In the genomic region with DNA sequence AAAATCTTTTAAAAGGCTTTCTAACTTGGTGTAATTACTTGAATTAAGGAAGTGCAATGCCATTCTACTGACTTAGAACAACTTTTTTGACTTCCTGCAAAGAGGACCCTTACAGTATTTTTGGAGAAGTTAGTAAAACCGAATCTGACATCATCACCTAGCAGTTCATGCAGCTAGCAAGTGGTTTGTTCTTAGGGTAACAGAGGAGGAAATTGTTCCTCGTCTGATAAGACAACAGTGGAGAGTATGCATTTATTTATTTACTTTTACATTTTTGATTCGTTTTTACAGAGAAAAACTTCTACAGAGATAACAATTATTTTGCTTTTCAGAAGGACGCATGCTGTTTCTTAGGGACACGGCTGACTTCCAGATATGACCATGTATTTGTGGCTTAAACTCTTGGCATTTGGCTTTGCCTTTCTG, we compare ENCODE assay signal across 1 cellular context.
TF ChIP-seq lines count a peak whose summit lies in the region.

PTPRC (plus strand) TSS at position 147 of the 426 bp plus-strand sequence; CDS start at position 376, 229 bp downstream.

TF ChIP-seq in GM12878, 131 proteins besides CTCF, POLR2A, EP300 and RAD21 (continued from another document):
- TF ChIP-seq PRDM15 (CRISPR knock-in tag; IDR thresholded peaks at IDR 0.05) = no peak
- peak; percentile 57; the same call in 1 of the 2 replicates for TF ChIP-seq ZNF687 (IDR thresholded peaks at IDR 0.05)
- no peak for TF ChIP-seq RELA (IDR thresholded peaks at IDR 0.05; ENCODE audit: borderline replicate concordance, partially characterized antibody)
- TF ChIP-seq CREM (IDR thresholded peaks at IDR 0.05; ENCODE audit: low read depth) = peak; percentile 78; the same call in 1 of the 2 replicates
- TF ChIP-seq SMAD1 (IDR thresholded peaks at IDR 0.05; ENCODE audit: low read depth, partially characterized antibody) = no peak
- TF ChIP-seq TAF1 (IDR thresholded peaks at IDR 0.05; ENCODE audit: borderline replicate concordance, low read depth, low read length) = peak; percentile 32; the same call in 1 of the 2 replicates
- TF ChIP-seq RB1 (IDR thresholded peaks at IDR 0.05; ENCODE audit: borderline replicate concordance) = peak; percentile 26; the same call in 1 of the 2 replicates
- TF ChIP-seq SMAD5 (IDR thresholded peaks at IDR 0.05; ENCODE audit: low read depth) = 0 out of 2 replicates have a peak, but pooled peaks have one; percentile 41
- 0 out of 2 replicates have a peak, but pooled peaks have one; percentile 15 for TF ChIP-seq SIN3A (IDR thresholded peaks at IDR 0.05; ENCODE audit: low read depth, low read length)
- TF ChIP-seq ETV6 (conservative IDR thresholded peaks at IDR 0.05 in 1 of 2, IDR thresholded peaks at IDR 0.05 in 1 of 2; ENCODE audit: borderline replicate concordance in 1 of 2, low read depth in 1 of 2) = peak in 1 of 2 experiments; percentile 93; a peak in 2 of 4 replicates
- TF ChIP-seq FOXM1 (IDR thresholded peaks at IDR 0.05; ENCODE audit: low read depth, low read length) = peak; percentile 80; the same call in 1 of the 2 replicates
- peak in 1 of 2 experiments; percentile 44; a peak in 1 of 4 replicates for TF ChIP-seq IKZF2 (IDR thresholded peaks at IDR 0.05)
- TF ChIP-seq BCL11A (IDR thresholded peaks at IDR 0.05; ENCODE audit: low read depth, low read length) = peak; percentile 63; the same call in 1 of the 2 replicates
- TF ChIP-seq, protein P1, sequence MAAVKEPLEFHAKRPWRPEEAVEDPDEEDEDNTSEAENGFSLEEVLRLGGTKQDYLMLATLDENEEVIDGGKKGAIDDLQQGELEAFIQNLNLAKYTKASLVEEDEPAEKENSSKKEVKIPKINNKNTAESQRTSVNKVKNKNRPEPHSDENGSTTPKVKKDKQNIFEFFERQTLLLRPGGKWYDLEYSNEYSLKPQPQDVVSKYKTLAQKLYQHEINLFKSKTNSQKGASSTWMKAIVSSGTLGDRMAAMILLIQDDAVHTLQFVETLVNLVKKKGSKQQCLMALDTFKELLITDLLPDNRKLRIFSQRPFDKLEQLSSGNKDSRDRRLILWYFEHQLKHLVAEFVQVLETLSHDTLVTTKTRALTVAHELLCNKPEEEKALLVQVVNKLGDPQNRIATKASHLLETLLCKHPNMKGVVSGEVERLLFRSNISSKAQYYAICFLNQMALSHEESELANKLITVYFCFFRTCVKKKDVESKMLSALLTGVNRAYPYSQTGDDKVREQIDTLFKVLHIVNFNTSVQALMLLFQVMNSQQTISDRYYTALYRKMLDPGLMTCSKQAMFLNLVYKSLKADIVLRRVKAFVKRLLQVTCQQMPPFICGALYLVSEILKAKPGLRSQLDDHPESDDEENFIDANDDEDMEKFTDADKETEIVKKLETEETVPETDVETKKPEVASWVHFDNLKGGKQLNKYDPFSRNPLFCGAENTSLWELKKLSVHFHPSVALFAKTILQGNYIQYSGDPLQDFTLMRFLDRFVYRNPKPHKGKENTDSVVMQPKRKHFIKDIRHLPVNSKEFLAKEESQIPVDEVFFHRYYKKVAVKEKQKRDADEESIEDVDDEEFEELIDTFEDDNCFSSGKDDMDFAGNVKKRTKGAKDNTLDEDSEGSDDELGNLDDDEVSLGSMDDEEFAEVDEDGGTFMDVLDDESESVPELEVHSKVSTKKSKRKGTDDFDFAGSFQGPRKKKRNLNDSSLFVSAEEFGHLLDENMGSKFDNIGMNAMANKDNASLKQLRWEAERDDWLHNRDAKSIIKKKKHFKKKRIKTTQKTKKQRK (IDR thresholded peaks at IDR 0.05; ENCODE audit: low read depth, low read length) = no peak
- no peak for TF ChIP-seq BCL3 (IDR thresholded peaks at IDR 0.05; ENCODE audit: borderline replicate concordance, insufficient read depth, low read depth, low read length, poor library complexity, severe bottlenecking)
- TF ChIP-seq E2F8 (IDR thresholded peaks at IDR 0.05; ENCODE audit: low read depth, partially characterized antibody) = peak; percentile 0
- TF ChIP-seq ZZZ3 (IDR thresholded peaks at IDR 0.05; ENCODE audit: control insufficient read depth, insufficient read length, low read depth) = no peak
- TF ChIP-seq CBFB (IDR thresholded peaks at IDR 0.05; ENCODE audit: low read depth) = 0 out of 2 replicates have a peak, but pooled peaks have one; percentile 37
- peak; percentile 90 for TF ChIP-seq PML (IDR thresholded peaks at IDR 0.05; ENCODE audit: low read length)
- TF ChIP-seq IRF4 (IDR thresholded peaks at IDR 0.05; ENCODE audit: low read depth, low read length) = peak; percentile 58; the same call in 1 of the 2 replicates
- peak; percentile 50; the same call in 1 of the 2 replicates for TF ChIP-seq ZNF24 (IDR thresholded peaks at IDR 0.05)
- no peak for TF ChIP-seq SMC3 (IDR thresholded peaks at IDR 0.05; ENCODE audit: borderline replicate concordance, low read length)
- TF ChIP-seq SP1 (IDR thresholded peaks at IDR 0.05; ENCODE audit: low read depth, low read length) = no peak
- peak; percentile 90; the same call in 1 of the 2 replicates for TF ChIP-seq NFIC (IDR thresholded peaks at IDR 0.05; ENCODE audit: low read depth, low read length)
- no peak for TF ChIP-seq ZNF207 (IDR thresholded peaks at IDR 0.05; ENCODE audit: borderline replicate concordance)
- no peak for TF ChIP-seq NR2F1 (conservative IDR thresholded peaks at IDR 0.05)
- peak; percentile 65 for TF ChIP-seq DPF2 (IDR thresholded peaks at IDR 0.05)
- TF ChIP-seq CEBPB (IDR thresholded peaks at IDR 0.05; ENCODE audit: borderline replicate concordance in 1 of 2, low read depth in 2 of 2, low read length in 2 of 2) = peak in 1 of 2 experiments; percentile 45; a peak in 1 of 4 replicates
